ENCODE assay signal across 1 cellular context in genomic region chr10:94630017-94630688, GRCh38.
TF ChIP-seq lines count a peak whose summit lies in the region.

No MANE protein-coding gene starts in this region.

TF ChIP-seq in H1, 55 proteins besides CTCF, POLR2A, EP300 and RAD21:
- no peak for TF ChIP-seq KDM4A (IDR thresholded peaks at IDR 0.05; ENCODE audit: low read depth, low read length, severe bottlenecking)
- TF ChIP-seq CREB1 (IDR thresholded peaks at IDR 0.05), result no peak
- no peak for TF ChIP-seq EGR1 (IDR thresholded peaks at IDR 0.05; ENCODE audit: borderline replicate concordance, low read depth, low read length)
- TF ChIP-seq FOSL1 (IDR thresholded peaks at IDR 0.05; ENCODE audit: insufficient read depth, low read depth, low read length), result no peak
- 0 out of 2 replicates have a peak, but pooled peaks have one; percentile 37 for TF ChIP-seq CEBPB (IDR thresholded peaks at IDR 0.05; ENCODE audit: low read depth, low read length)
- TF ChIP-seq SIN3A (conservative IDR thresholded peaks at IDR 0.05 in 1 of 2, IDR thresholded peaks at IDR 0.05 in 1 of 2; ENCODE audit: low read depth in 1 of 2, low read length in 2 of 2), result no peak
- no peak for TF ChIP-seq CHD2 (IDR thresholded peaks at IDR 0.05; ENCODE audit: low read length)
